ENCODE assay signal across 10 cellular contexts in genomic region chr21:30072496-30072895, GRCh38.
DNase-seq lines count a peak whose midpoint lies in the region; ATAC-seq and TF ChIP-seq lines count a peak whose summit lies in the region.
"Had no signal": no experiment of that assay in that cellular context is flagged by ENCODE, and none has a peak within 500 bp of the region (broad histone marks: within the 10 kb centered on the region; RNA-seq: fewer than 3 reads in every experiment).

No MANE protein-coding gene starts in this region.

- no peak overlapping the region for H3K4me3 ChIP-seq in fibroblast of mammary gland (ENCODE audit: control insufficient read depth, low read depth, low read length)

- no peaks in the 10 kb centered on the region for H3K36me3 Mint-ChIP-seq in activated CD8-positive, alpha-beta T cell treated with anti-CD3 and anti-CD28 coated beads for 36 hours (ENCODE audit: low read depth)
- H3K36me3 Mint-ChIP-seq in activated CD8-positive, alpha-beta T cell treated with anti-CD3 and anti-CD28 coated beads, Interleukin-2, amount 10 ng/mL, durations not matched to agents 7 days and 5 days (ENCODE audit: low read depth), result no peaks in the 10 kb centered on the region
- no peaks in the 10 kb centered on the region for H3K36me3 Mint-ChIP-seq in T-helper 17 cell (ENCODE audit: low read depth)
- H3K36me3 Mint-ChIP-seq: CD4-positive, CD25-positive, alpha-beta regulatory T cell had no signal

- intact Hi-C loops in activated CD8-positive, alpha-beta T cell treated with anti-CD3 and anti-CD28 coated beads for 36 hours (cut with micrococcal nuclease), result no loop called here

- H3K9me3 Mint-ChIP-seq in activated CD8-positive, alpha-beta T cell treated with anti-CD3 and anti-CD28 coated beads for 36 hours, result peaks cover 2% of the 10 kb centered on the region
- no peaks in the 10 kb centered on the region for H3K9me3 Mint-ChIP-seq in activated CD8-positive, alpha-beta T cell treated with anti-CD3 and anti-CD28 coated beads, Interleukin-2, amount 10 ng/mL, durations not matched to agents 7 days and 5 days (ENCODE audit: insufficient read depth)
- H3K9me3 Mint-ChIP-seq: activated CD4-positive, alpha-beta T cell treated with anti-CD3 and anti-CD28 coated beads, Interleukin-2, amount 10 ng/mL, durations not matched to agents 24 days and 14 days had no signal

- no peak overlapping the region for H3K4me3 Mint-ChIP-seq in activated CD8-positive, alpha-beta T cell treated with anti-CD3 and anti-CD28 coated beads for 36 hours
- H3K4me3 Mint-ChIP-seq in activated CD8-positive, alpha-beta T cell treated with anti-CD3 and anti-CD28 coated beads, Interleukin-2, amount 10 ng/mL, durations not matched to agents 7 days and 5 days, result no peak overlapping the region
- no peak overlapping the region for H3K4me3 Mint-ChIP-seq in T-helper 17 cell
- H3K4me3 Mint-ChIP-seq: activated CD4-positive, alpha-beta T cell treated with anti-CD3 and anti-CD28 coated beads, Interleukin-2, amount 10 ng/mL, durations not matched to agents 24 days and 14 days; CD4-positive, CD25-positive, alpha-beta regulatory T cell had no signal

- H3K27me3 Mint-ChIP-seq in activated CD8-positive, alpha-beta T cell treated with anti-CD3 and anti-CD28 coated beads for 36 hours, result peaks cover 7% of the 10 kb centered on the region
- no peaks in the 10 kb centered on the region for H3K27me3 Mint-ChIP-seq in activated CD8-positive, alpha-beta T cell treated with anti-CD3 and anti-CD28 coated beads, Interleukin-2, amount 10 ng/mL, durations not matched to agents 7 days and 5 days (ENCODE audit: low read depth)
- no peaks in the 10 kb centered on the region for H3K27me3 Mint-ChIP-seq in T-helper 17 cell
- H3K27me3 Mint-ChIP-seq: activated CD4-positive, alpha-beta T cell treated with anti-CD3 and anti-CD28 coated beads, Interleukin-2, amount 10 ng/mL, durations not matched to agents 24 days and 14 days; CD4-positive, CD25-positive, alpha-beta regulatory T cell had no signal

- POLR2A ChIA-PET in activated CD8-positive, alpha-beta T cell treated with anti-CD3 and anti-CD28 coated beads for 36 hours (lab: Charles Lee), result no interaction called here
- POLR2A ChIA-PET in activated CD8-positive, alpha-beta T cell treated with anti-CD3 and anti-CD28 coated beads, Interleukin-2, amount 10 ng/mL, durations not matched to agents 7 days and 5 days (lab: Charles Lee), result no interaction called here

- no peak for TF ChIP-seq CTCF in activated CD8-positive, alpha-beta T cell treated with anti-CD3 and anti-CD28 coated beads for 36 hours (IDR thresholded peaks at IDR 0.05)
- TF ChIP-seq CTCF in fibroblast of mammary gland (conservative IDR thresholded peaks at IDR 0.05; ENCODE audit: control insufficient read depth, insufficient read depth, low read depth, low read length), result peak; percentile 36

- peak; percentile 14 for DNase-seq in activated CD8-positive, alpha-beta T cell treated with anti-CD3 and anti-CD28 coated beads for 36 hours
- DNase-seq in activated CD8-positive, alpha-beta T cell treated with anti-CD3 and anti-CD28 coated beads, Interleukin-2, amount 10 ng/mL, durations not matched to agents 7 days and 5 days, result no peak
- peak; percentile 73 for DNase-seq in RKO (ENCODE audit: low spot score)
- peak; percentile 52 for DNase-seq in fibroblast of mammary gland (ENCODE audit: low read depth)
- peak; percentile 46 for DNase-seq in stromal cell of bone marrow (ENCODE audit: low read depth)
- DNase-seq in T-helper 17 cell, result no peak
- DNase-seq: activated CD4-positive, alpha-beta T cell treated with anti-CD3 and anti-CD28 coated beads, Interleukin-2, amount 10 ng/mL, durations not matched to agents 24 days and 14 days had no signal

- H3K9me3 ChIP-seq in T-helper 17 cell (ENCODE audit: control insufficient read depth, low read length, poor library complexity, severe bottlenecking), result no peaks in the 10 kb centered on the region

- H3K27ac Mint-ChIP-seq in activated CD8-positive, alpha-beta T cell treated with anti-CD3 and anti-CD28 coated beads for 36 hours, result no peak overlapping the region
- no peak overlapping the region for H3K27ac Mint-ChIP-seq in activated CD8-positive, alpha-beta T cell treated with anti-CD3 and anti-CD28 coated beads, Interleukin-2, amount 10 ng/mL, durations not matched to agents 7 days and 5 days
- no peak overlapping the region for H3K27ac Mint-ChIP-seq in T-helper 17 cell
- H3K27ac Mint-ChIP-seq: activated CD4-positive, alpha-beta T cell treated with anti-CD3 and anti-CD28 coated beads, Interleukin-2, amount 10 ng/mL, durations not matched to agents 24 days and 14 days; CD4-positive, CD25-positive, alpha-beta regulatory T cell had no signal

- no peak for ATAC-seq in activated CD8-positive, alpha-beta T cell treated with anti-CD3 and anti-CD28 coated beads for 36 hours
- ATAC-seq in activated CD8-positive, alpha-beta T cell treated with anti-CD3 and anti-CD28 coated beads, Interleukin-2, amount 10 ng/mL, durations not matched to agents 7 days and 5 days, result no peak
- ATAC-seq in GM19351 (IDR thresholded peaks at IDR 0.05; ENCODE audit: unreplicated experiment) (no peak), GM18517 (IDR thresholded peaks at IDR 0.05; ENCODE audit: unreplicated experiment) (no peak), T-helper 17 cell (no peak)

- CTCF ChIA-PET in activated CD8-positive, alpha-beta T cell treated with anti-CD3 and anti-CD28 coated beads for 36 hours (lab: Charles Lee), result no interaction called here
- CTCF ChIA-PET in activated CD8-positive, alpha-beta T cell treated with anti-CD3 and anti-CD28 coated beads, Interleukin-2, amount 10 ng/mL, durations not matched to agents 7 days and 5 days (lab: Charles Lee), result interaction anchor here (1.2 kb wide), 1 partner anchor 28 kb away, joined by 4 read pairs; no protein-coding TSS in a partner anchor

- H3K4me1 Mint-ChIP-seq in activated CD8-positive, alpha-beta T cell treated with anti-CD3 and anti-CD28 coated beads for 36 hours (ENCODE audit: low read depth), result no peaks in the 10 kb centered on the region
- no peaks in the 10 kb centered on the region for H3K4me1 Mint-ChIP-seq in activated CD8-positive, alpha-beta T cell treated with anti-CD3 and anti-CD28 coated beads, Interleukin-2, amount 10 ng/mL, durations not matched to agents 7 days and 5 days (ENCODE audit: low read depth)
- no peaks in the 10 kb centered on the region for H3K4me1 Mint-ChIP-seq in T-helper 17 cell
- H3K4me1 Mint-ChIP-seq: activated CD4-positive, alpha-beta T cell treated with anti-CD3 and anti-CD28 coated beads, Interleukin-2, amount 10 ng/mL, durations not matched to agents 24 days and 14 days; CD4-positive, CD25-positive, alpha-beta regulatory T cell had no signal

Comparison
In these comparisons a context has a peak if more than half of its experiments do, and no peak if none do; other contexts are left out.
1. DNase-seq: peak in activated CD8-positive, alpha-beta T cell treated with anti-CD3 and anti-CD28 coated beads for 36 hours (single experiment), RKO (single experiment), fibroblast of mammary gland (single experiment) and stromal cell of bone marrow (single experiment); none in activated CD8-positive, alpha-beta T cell treated with anti-CD3 and anti-CD28 coated beads, Interleukin-2, amount 10 ng/mL, durations not matched to agents 7 days and 5 days (single experiment) and T-helper 17 cell (0 of 3).